16 cellular contexts compared by ENCODE assay signal in genomic region chr10:5940807-5941218, GRCh38.
"Had no signal": no experiment of that assay in that cellular context is flagged by ENCODE, and none has a peak within 500 bp of the region (broad histone marks: within the 10 kb centered on the region; RNA-seq: fewer than 3 reads in every experiment).

No MANE protein-coding gene starts in this region.

- DNase-seq: activated CD4-positive, alpha-beta T cell treated with anti-CD3 and anti-CD28 coated beads, Interleukin-2, amount 50 U/mL, for 48 hours; activated gamma-delta T cell; activated T-cell treated with anti-CD3 and anti-CD28 coated beads, Interleukin-2, amount 50 U/mL, for 24 hours; esophagus squamous epithelium; gastrocnemius medialis; heart left ventricle; immature natural killer cell; mammary epithelial cell; mucosa of descending colon; naive thymus-derived CD4-positive, alpha-beta T cell; retina; stimulated activated CD4-positive, alpha-beta T cell treated with anti-CD3 and anti-CD28 coated beads, Interleukin-2, amount 100 ng/mL, for 48 hours; stimulated activated naive CD4-positive, alpha-beta T cell; substantia nigra had no signal

- H3K27ac Mint-ChIP-seq: activated naive CD4-positive, alpha-beta T cell treated with anti-CD3 and anti-CD28 coated beads, Interleukin-2, amount 50 U/mL, for 72 hours; immature natural killer cell; naive thymus-derived CD4-positive, alpha-beta T cell had no signal

- H3K4me3 ChIP-seq: esophagus squamous epithelium, gastrocnemius medialis, heart left ventricle, mucosa of descending colon, tibial nerve had no signal

- H3K4me3 Mint-ChIP-seq: activated T-cell treated with anti-CD3 and anti-CD28 coated beads, Interleukin-2, amount 50 U/mL, for 24 hours; immature natural killer cell; naive thymus-derived CD4-positive, alpha-beta T cell had no signal

- H3K27me3 Mint-ChIP-seq: activated T-cell treated with anti-CD3 and anti-CD28 coated beads, Interleukin-2, amount 50 U/mL, for 24 hours; naive thymus-derived CD4-positive, alpha-beta T cell had no signal

- H3K9me3 Mint-ChIP-seq: activated naive CD4-positive, alpha-beta T cell treated with anti-CD3 and anti-CD28 coated beads, Interleukin-2, amount 50 U/mL, for 72 hours; activated T-cell treated with anti-CD3 and anti-CD28 coated beads, Interleukin-2, amount 50 U/mL, for 24 hours had no signal

- ATAC-seq: activated naive CD4-positive, alpha-beta T cell treated with anti-CD3 and anti-CD28 coated beads, Interleukin-2, amount 50 U/mL, for 72 hours; gastrocnemius medialis; heart left ventricle; mucosa of descending colon; naive thymus-derived CD4-positive, alpha-beta T cell had no signal
